In genomic region chr11:55967914-55968313, GRCh38 we compare ENCODE assay signal across 6 cellular contexts. TPM values are rescaled to one million over a fixed set of nuclear protein-coding genes. Genes with fewer than 3 reads are reported as not detected.
"Had no signal": no experiment of that assay in that cellular context is flagged by ENCODE, and none has a peak within 500 bp of the region (broad histone marks: within the 10 kb centered on the region; RNA-seq: fewer than 3 reads in every experiment).

No MANE protein-coding gene starts in this region.

- ATAC-seq: GM23338 had no signal

- H3K4me2 ChIP-seq: GM23338 had no signal

- H3K4me3 ChIP-seq: GM23338 had no signal

- H2AFZ ChIP-seq: GM23338 had no signal

- DNase-seq: H9, HCEC 1CT, IMR-90 had no signal

RNA-seq across cellular contexts. Expression of gene OR10AG1, which starts 1.8 kb away (rescaled TPM):
- total RNA-seq: H1, H9, HT-29, IMR-90 had no signal

RNA-seq across cellular contexts. Expression of gene OR5F1, which starts 26.5 kb away (rescaled TPM):
- total RNA-seq: GM23338, H1, H9, HT-29, IMR-90 had no signal

RNA-seq across cellular contexts. Expression of gene OR5I1, which starts 31.7 kb away (rescaled TPM):
- total RNA-seq: GM23338, H1, H9, HT-29, IMR-90 had no signal

RNA-seq across cellular contexts. Expression of gene OR5W2, which starts 53.5 kb away (rescaled TPM):
- total RNA-seq: GM23338, H1, H9, HT-29, IMR-90 had no signal

RNA-seq across cellular contexts. Expression of gene OR5AS1, which starts 59.5 kb away (rescaled TPM):
- total RNA-seq: GM23338, H1, H9, HT-29, IMR-90 had no signal
